ENCODE assay signal across 20 cellular contexts in genomic region chr2:119440501-119440870, GRCh38. TPM values are rescaled to one million over a fixed set of nuclear protein-coding genes. Genes with fewer than 3 reads are reported as not detected.
DNase-seq lines count a peak whose midpoint lies in the region; ATAC-seq and TF ChIP-seq lines count a peak whose summit lies in the region.
"Had no signal": no experiment of that assay in that cellular context is flagged by ENCODE, and none has a peak within 500 bp of the region (broad histone marks: within the 10 kb centered on the region; RNA-seq: fewer than 3 reads in every experiment).

No MANE protein-coding gene starts in this region.

- TF ChIP-seq CTCF in endodermal cell (conservative IDR thresholded peaks at IDR 0.05) (no peak), nephron (IDR thresholded peaks at IDR 0.05; ENCODE audit: unreplicated experiment in 3 of 3) (no peak)

- no peak overlapping the region for H2AFZ ChIP-seq in Karpas-422 (ENCODE audit: low read length)

- POLR2A ChIA-PET in T-cell (lab: Charles Lee): no interaction called here

- 80 to 90% methylated on average over 1 of the region's 1 CpG for WGBS in endodermal cell (ENCODE audit: insufficient coverage in 1 of 2, insufficient read length in 1 of 2), 2 experiments

- H3K4me3 Mint-ChIP-seq in endodermal cell: no peak overlapping the region
- no peak overlapping the region for H3K4me3 Mint-ChIP-seq in nephron
- no peak overlapping the region for H3K4me3 Mint-ChIP-seq in T-cell
- H3K4me3 Mint-ChIP-seq in natural killer cell treated with Interleukin-12 subunit alpha and Interleukin-12 subunit beta and Interleukin-15 and Interleukin-18, amount 100 ng/mL, for 72 hours: no peak overlapping the region

- H3K27me3 Mint-ChIP-seq in endodermal cell (ENCODE audit: insufficient read depth) (no peaks in the 10 kb centered on the region), nephron (ENCODE audit: low read depth) (peaks cover 2% of the 10 kb centered on the region), T-cell (peaks cover 7 to 24% of the 10 kb centered on the region in 2 donors)
- peaks cover 8 to 12% of the 10 kb centered on the region in 2 donors for H3K27me3 Mint-ChIP-seq in natural killer cell treated with Interleukin-12 subunit alpha and Interleukin-12 subunit beta and Interleukin-15 and Interleukin-18, amount 100 ng/mL, for 72 hours

- H3K4me1 ChIP-seq in endodermal cell (ENCODE audit: control insufficient read depth, insufficient read depth, low read length) (no peaks in the 10 kb centered on the region), Karpas-422 (ENCODE audit: low read length) (peaks cover 7% of the 10 kb centered on the region)

- H3K36me3 ChIP-seq in endodermal cell (ENCODE audit: control insufficient read depth, insufficient read depth, low read length) (no peaks in the 10 kb centered on the region), Karpas-422 (ENCODE audit: insufficient read depth, low read length) (no peaks in the 10 kb centered on the region)

- H4K20me1 ChIP-seq in Karpas-422 (ENCODE audit: insufficient read depth, low read depth, low read length): peaks cover 15% of the 10 kb centered on the region; the same call in 1 of the 2 replicates

- no peak overlapping the region for H3K4me2 ChIP-seq in Karpas-422 (ENCODE audit: low read depth, low read length, poor library complexity, severe bottlenecking)

- H3K4me1 Mint-ChIP-seq in endodermal cell: peaks cover 22% of the 10 kb centered on the region
- peaks cover 17% of the 10 kb centered on the region for H3K4me1 Mint-ChIP-seq in nephron
- no peaks in the 10 kb centered on the region for H3K4me1 Mint-ChIP-seq in T-cell
- no peaks in the 10 kb centered on the region for H3K4me1 Mint-ChIP-seq in natural killer cell treated with Interleukin-12 subunit alpha and Interleukin-12 subunit beta and Interleukin-15 and Interleukin-18, amount 100 ng/mL, for 72 hours (ENCODE audit: low read depth in 2 of 2)

- H3K27ac Mint-ChIP-seq in endodermal cell (no peak overlapping the region), nephron (peak overlapping the region; percentile 27 to 84 (median 62)), T-cell (no peak overlapping the region)
- no peak overlapping the region for H3K27ac Mint-ChIP-seq in natural killer cell treated with Interleukin-12 subunit alpha and Interleukin-12 subunit beta and Interleukin-15 and Interleukin-18, amount 100 ng/mL, for 72 hours

- H3K9me3 Mint-ChIP-seq in endodermal cell: no peaks in the 10 kb centered on the region
- no peaks in the 10 kb centered on the region for H3K9me3 Mint-ChIP-seq in nephron
- no peaks in the 10 kb centered on the region for H3K9me3 Mint-ChIP-seq in T-cell
- no peaks in the 10 kb centered on the region for H3K9me3 Mint-ChIP-seq in natural killer cell treated with Interleukin-12 subunit alpha and Interleukin-12 subunit beta and Interleukin-15 and Interleukin-18, amount 100 ng/mL, for 72 hours

- H3K79me2 ChIP-seq in Karpas-422 (ENCODE audit: low read length): no peaks in the 10 kb centered on the region

- CTCF ChIA-PET in T-cell (lab: Charles Lee): interaction anchor here in 1 of 2 donors (0.6 kb wide), 1 partner anchor 200 kb away, joined by 3 read pairs; no protein-coding TSS in a partner anchor

- DNase-seq in NCI-H82 (lab: John Stamatoyannopoulos, UW) (peak; percentile 67), NCI-H82 treated with DMSO at 0.1 percent for 48 hours (lab: John Stamatoyannopoulos, UW; ENCODE audit: unreplicated experiment) (no peak), endodermal cell (peak; percentile 28), T-cell (no peak), Karpas-422 (no peak)
- no peak for DNase-seq in natural killer cell treated with Interleukin-12 subunit alpha and Interleukin-12 subunit beta and Interleukin-15 and Interleukin-18, amount 100 ng/mL, for 72 hours (ENCODE audit: low spot score)
- DNase-seq: 8988T, ACHN, DMS153, DND-41, NCI-H1092, NCI-H1417 treated with DMSO at 0.1 percent for 48 hours, NCI-H187, NCI-H2081 treated with DMSO at 0.1 percent for 48 hours, NCI-H524 treated with DMSO at 0.1 percent for 48 hours, SHP77 had no signal

- no peak overlapping the region for H3K27ac ChIP-seq in endodermal cell (ENCODE audit: low read depth, low read length)
- H3K27ac ChIP-seq in Karpas-422 (ENCODE audit: low read length): no peak overlapping the region
- H3K27ac ChIP-seq: RWPE1 had no signal

- peaks cover 2% of the 10 kb centered on the region for H3K36me3 Mint-ChIP-seq in endodermal cell (ENCODE audit: low read depth)
- H3K36me3 Mint-ChIP-seq in nephron (ENCODE audit: low read depth): peaks cover 22% of the 10 kb centered on the region
- H3K36me3 Mint-ChIP-seq in T-cell: no peaks in the 10 kb centered on the region
- H3K36me3 Mint-ChIP-seq in natural killer cell treated with Interleukin-12 subunit alpha and Interleukin-12 subunit beta and Interleukin-15 and Interleukin-18, amount 100 ng/mL, for 72 hours: no peaks in the 10 kb centered on the region

- H3K9me3 ChIP-seq in endodermal cell (ENCODE audit: control insufficient read depth, low read length) (no peaks in the 10 kb centered on the region), Karpas-422 (ENCODE audit: low read length) (no peaks in the 10 kb centered on the region)

- H3K4me3 ChIP-seq in endodermal cell (ENCODE audit: low read length): no peak overlapping the region
- no peak overlapping the region for H3K4me3 ChIP-seq in Karpas-422 (ENCODE audit: low read length)

- H3K27me3 ChIP-seq in endodermal cell (ENCODE audit: control insufficient read depth, insufficient read depth, low read length, poor library complexity, severe bottlenecking): no peaks in the 10 kb centered on the region
- H3K27me3 ChIP-seq in Karpas-422 (ENCODE audit: low read length): no peaks in the 10 kb centered on the region

- ATAC-seq in T-cell (replicated peaks in 1 of 4) (no peak), GM18502 (IDR thresholded peaks at IDR 0.05; ENCODE audit: poor library complexity, unreplicated experiment) (no peak)
- no peak for ATAC-seq in natural killer cell treated with Interleukin-12 subunit alpha and Interleukin-12 subunit beta and Interleukin-15 and Interleukin-18, amount 100 ng/mL, for 72 hours
- ATAC-seq: Panc1 had no signal

- no peaks in the 10 kb centered on the region for H3K9me2 ChIP-seq in Karpas-422 (replicated peaks; ENCODE audit: insufficient read depth, low read length)

- H3K9ac ChIP-seq in endodermal cell (ENCODE audit: extremely low read depth, low read length, poor library complexity, severe bottlenecking): no peak overlapping the region
- no peak overlapping the region for H3K9ac ChIP-seq in Karpas-422 (ENCODE audit: low read length)

RNA-seq across cellular contexts. Expression of gene TMEM37, which starts 8.8 kb away (rescaled TPM):
- total RNA-seq in endodermal cell: 10 to 100 TPM; 12.0 to 16.2 TPM
- 4.8 TPM for polyA plus RNA-seq in endodermal cell (2013, experiment 1 of 2)
- 3.5 TPM for polyA plus RNA-seq in endodermal cell (2013, experiment 2 of 2)
- total RNA-seq in T-cell: under 1 TPM in 2 of 5 donors, not detected in 3; 0.44 to 0.60 TPM
- total RNA-seq in Karpas-422 (2014; rRNA removed; shearing (Covaris generic); ENCODE audit: low replicate concordance): not detected in 2 replicates
- total RNA-seq in natural killer cell treated with Interleukin-12 subunit alpha and Interleukin-12 subunit beta and Interleukin-15 and Interleukin-18, amount 100 ng/mL, for 72 hours: not detected

Comparison
In these comparisons a context has a peak if more than half of its experiments do, and no peak if none do; other contexts are left out.
1. DNase-seq: peak in NCI-H82 (single experiment) and endodermal cell (single experiment); none in NCI-H82 treated with DMSO at 0.1 percent for 48 hours (single experiment), T-cell (0 of 34), Karpas-422 (single experiment) and natural killer cell treated with Interleukin-12 subunit alpha and Interleukin-12 subunit beta and Interleukin-15 and Interleukin-18, amount 100 ng/mL, for 72 hours (single experiment).
2. H3K27ac Mint-ChIP-seq: peak in nephron (3 of 3); none in endodermal cell (single experiment), T-cell (0 of 2) and natural killer cell treated with Interleukin-12 subunit alpha and Interleukin-12 subunit beta and Interleukin-15 and Interleukin-18, amount 100 ng/mL, for 72 hours (0 of 2).
3. RNA of gene TMEM37, which starts 8.8 kb away (total RNA-seq): 12.0 to 16.2 TPM in endodermal cell; 0.44 to 0.60 TPM in T-cell, not detected in Karpas-422 and not detected in natural killer cell treated with Interleukin-12 subunit alpha and Interleukin-12 subunit beta and Interleukin-15 and Interleukin-18, amount 100 ng/mL, for 72 hours; every median in the first group is over 4 times any median in the second.